15 cellular contexts compared by ENCODE assay signal in the genomic region with DNA sequence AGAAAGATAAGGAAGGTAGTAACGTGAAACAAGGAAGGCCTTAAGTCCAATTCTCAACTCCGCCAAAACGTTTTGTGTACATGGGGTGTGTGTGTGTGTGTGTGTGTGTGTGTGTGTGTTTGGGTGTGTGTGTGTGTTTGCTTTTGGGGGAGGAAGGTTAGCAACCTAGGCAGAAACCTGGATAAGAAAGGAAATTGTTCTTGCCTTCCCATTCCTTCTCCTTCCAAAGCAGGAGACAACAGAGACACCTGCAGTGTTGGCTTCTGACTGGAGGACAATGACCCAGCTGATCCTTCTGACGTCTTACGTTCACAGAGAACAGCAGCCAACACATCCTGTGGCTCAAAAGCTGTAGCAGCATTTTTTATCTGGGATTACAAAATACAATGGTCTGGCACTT.
"Had no signal": no experiment of that assay in that cellular context is flagged by ENCODE, and none has a peak within 500 bp of the region (broad histone marks: within the 10 kb centered on the region; RNA-seq: fewer than 3 reads in every experiment).

No MANE protein-coding gene starts in this region.

- DNase-seq: activated B cell treated with CpG ODN at 0.5 μM for 24 hours; activated CD4-positive, alpha-beta T cell treated with anti-CD3 and anti-CD28 coated beads for 48 hours; activated CD8-positive, alpha-beta T cell treated with anti-CD3 and anti-CD28 coated beads for 36 hours; activated effector memory CD4-positive, alpha-beta T cell treated with anti-CD3 and anti-CD28 coated beads, Interleukin-2, amount 50 U/mL, for 16 hours; activated T-cell treated with anti-CD3 and anti-CD28 coated beads, Interleukin-2, amount 50 U/mL, for 4 hours; amniotic stem cell; central memory CD4-positive, alpha-beta T cell; effector memory CD4-positive, alpha-beta T cell; kidney; T-helper 2 cell; thyroid gland had no signal

- H3K27me3 Mint-ChIP-seq: activated B cell treated with CpG ODN at 0.5 μM for 24 hours; activated CD8-positive, alpha-beta T cell treated with anti-CD3 and anti-CD28 coated beads for 36 hours; stimulated activated memory B cell treated with anti-CD40 and anti-IgM and Interleukin-4, amounts not matched to agents 10 μg/mL and 1 μg/mL and 100 μg/mL, for 72 hours had no signal

- H3K27me3 ChIP-seq: thyroid gland had no signal

- H3K27ac ChIP-seq: epithelial cell of prostate, thyroid gland had no signal

- H3K9me3 ChIP-seq: thyroid gland had no signal

- H3K36me3 Mint-ChIP-seq: stimulated activated memory B cell treated with anti-CD40 and anti-IgM and Interleukin-4, amounts not matched to agents 10 μg/mL and 1 μg/mL and 100 μg/mL, for 72 hours had no signal

- H3K36me3 ChIP-seq: thyroid gland had no signal

- H3K4me3 Mint-ChIP-seq: activated B cell treated with CpG ODN at 0.5 μM for 24 hours; activated CD8-positive, alpha-beta T cell treated with anti-CD3 and anti-CD28 coated beads for 36 hours; activated T-cell treated with anti-CD3 and anti-CD28 coated beads, Interleukin-2, amount 50 U/mL, for 4 hours; stimulated activated memory B cell treated with anti-CD40 and anti-IgM and Interleukin-4, amounts not matched to agents 10 μg/mL and 1 μg/mL and 100 μg/mL, for 72 hours had no signal

- H3K27ac Mint-ChIP-seq: activated B cell treated with CpG ODN at 0.5 μM for 24 hours; activated CD8-positive, alpha-beta T cell treated with anti-CD3 and anti-CD28 coated beads for 36 hours; activated naive CD4-positive, alpha-beta T cell treated with anti-CD3 and anti-CD28 coated beads, Interleukin-2, amount 50 U/mL, for 72 hours; stimulated activated memory B cell treated with anti-CD40 and anti-IgM and Interleukin-4, amounts not matched to agents 10 μg/mL and 1 μg/mL and 100 μg/mL, for 72 hours had no signal

- H3K4me3 ChIP-seq: thyroid gland had no signal

- H3K9me3 Mint-ChIP-seq: activated B cell treated with CpG ODN at 0.5 μM for 24 hours; activated CD8-positive, alpha-beta T cell treated with anti-CD3 and anti-CD28 coated beads for 36 hours; activated naive CD4-positive, alpha-beta T cell treated with anti-CD3 and anti-CD28 coated beads, Interleukin-2, amount 50 U/mL, for 72 hours; activated T-cell treated with anti-CD3 and anti-CD28 coated beads, Interleukin-2, amount 50 U/mL, for 4 hours; neural crest cell; stimulated activated memory B cell treated with anti-CD40 and anti-IgM and Interleukin-4, amounts not matched to agents 10 μg/mL and 1 μg/mL and 100 μg/mL, for 72 hours had no signal
